Comparison of ENCODE assay signal across 19 cellular contexts in genomic region chr2:162060522-162060921, GRCh38. TPM values are rescaled to one million over a fixed set of nuclear protein-coding genes. Genes with fewer than 3 reads are reported as not detected.
DNase-seq lines count a peak whose midpoint lies in the region; ATAC-seq and TF ChIP-seq lines count a peak whose summit lies in the region.
"Had no signal": no experiment of that assay in that cellular context is flagged by ENCODE, and none has a peak within 500 bp of the region (broad histone marks: within the 10 kb centered on the region; RNA-seq: fewer than 3 reads in every experiment).

No MANE protein-coding gene starts in this region.

- CTCF ChIA-PET in T-cell (lab: Charles Lee): interaction anchor here (0.6 to 1.7 kb wide), 6 partner anchors 12 to 656 kb away, joined by 3 to 5 read pairs (median 3); no protein-coding TSS in a partner anchor

- no peak for TF ChIP-seq CTCF in epithelial cell of esophagus (IDR thresholded peaks at IDR 0.05; ENCODE audit: insufficient read depth, low read depth, low read length, missing control alignments)

- peak overlapping the region; percentile 44 for H3K27ac Mint-ChIP-seq in activated T-cell treated with anti-CD3 and anti-CD28 coated beads, Interleukin-2, amount 50 U/mL, for 72 hours
- peak overlapping the region; percentile 64 to 72 for H3K27ac Mint-ChIP-seq in T-cell
- H3K27ac Mint-ChIP-seq: B cell; CD8-positive, alpha-beta T cell had no signal

- POLR2A ChIA-PET in T-cell (lab: Charles Lee): interaction anchor here (0.6 to 1.3 kb wide), 8 partner anchors 11 to 259 kb away, joined by 3 to 7 read pairs (median 4); no protein-coding TSS in a partner anchor

- H3K36me3 Mint-ChIP-seq in activated T-cell treated with anti-CD3 and anti-CD28 coated beads, Interleukin-2, amount 50 U/mL, for 72 hours (ENCODE audit: insufficient read depth in 2 of 2): peaks cover 15 to 22% of the 10 kb centered on the region in 2 donors
- H3K36me3 Mint-ChIP-seq in activated T-cell treated with anti-CD3 and anti-CD28 coated beads, Interleukin-2, amount 50 U/mL, for 4 hours (ENCODE audit: insufficient read depth): peaks cover 13% of the 10 kb centered on the region
- peaks cover 19% of the 10 kb centered on the region for H3K36me3 Mint-ChIP-seq in T-cell

- H3K4me3 ChIP-seq in epithelial cell of esophagus (ENCODE audit: low read length): no peak overlapping the region
- H3K4me3 ChIP-seq: HAP-1, MG63 had no signal

- peaks cover 91% of the 10 kb centered on the region for H3K4me1 Mint-ChIP-seq in activated T-cell treated with anti-CD3 and anti-CD28 coated beads, Interleukin-2, amount 50 U/mL, for 72 hours (ENCODE audit: low read depth)
- H3K4me1 Mint-ChIP-seq in activated T-cell treated with anti-CD3 and anti-CD28 coated beads, Interleukin-2, amount 50 U/mL, for 4 hours (ENCODE audit: low read depth): peaks cover 85% of the 10 kb centered on the region
- H3K4me1 Mint-ChIP-seq in T-cell: peaks cover 83 to 90% (median 85%) of the 10 kb centered on the region in 3 donors

- no peak for ATAC-seq in activated T-cell treated with anti-CD3 and anti-CD28 coated beads, Interleukin-2, amount 50 U/mL, for 72 hours (replicated peaks in 1 of 2)
- ATAC-seq in activated T-cell treated with anti-CD3 and anti-CD28 coated beads, Interleukin-2, amount 50 U/mL, for 4 hours: no peak
- ATAC-seq in T-cell (replicated peaks in 1 of 4) (no peak), left lobe of liver (no peak)
- ATAC-seq: CD8-positive, alpha-beta T cell had no signal

- peaks cover 0 to 7% of the 10 kb centered on the region in 2 donors for H3K9me3 Mint-ChIP-seq in activated T-cell treated with anti-CD3 and anti-CD28 coated beads, Interleukin-2, amount 50 U/mL, for 72 hours
- H3K9me3 Mint-ChIP-seq in activated T-cell treated with anti-CD3 and anti-CD28 coated beads, Interleukin-2, amount 50 U/mL, for 4 hours: no peaks in the 10 kb centered on the region
- no peaks in the 10 kb centered on the region for H3K9me3 Mint-ChIP-seq in T-cell

- H3K4me3 Mint-ChIP-seq in activated T-cell treated with anti-CD3 and anti-CD28 coated beads, Interleukin-2, amount 50 U/mL, for 72 hours: peak overlapping the region; percentile 25 to 59
- H3K4me3 Mint-ChIP-seq in activated T-cell treated with anti-CD3 and anti-CD28 coated beads, Interleukin-2, amount 50 U/mL, for 4 hours: no peak overlapping the region
- no peak overlapping the region for H3K4me3 Mint-ChIP-seq in T-cell
- H3K4me3 Mint-ChIP-seq: B cell; CD8-positive, alpha-beta T cell had no signal

- peak; percentile 4 for DNase-seq in DMS53 (lab: John Stamatoyannopoulos, UW)
- DNase-seq in DMS53 treated with DMSO at 0.1 percent for 48 hours (lab: John Stamatoyannopoulos, UW; ENCODE audit: unreplicated experiment): no peak
- no peak for DNase-seq in activated T-cell treated with anti-CD3 and anti-CD28 coated beads, Interleukin-2, amount 50 U/mL, for 72 hours
- no peak for DNase-seq in activated T-cell treated with anti-CD3 and anti-CD28 coated beads, Interleukin-2, amount 50 U/mL, for 4 hours
- no peak for DNase-seq in T-cell
- peak; percentile 34 for DNase-seq in epithelial cell of esophagus (ENCODE audit: low read depth)
- DNase-seq in amniotic stem cell (lab: John Stamatoyannopoulos, UW): no peak
- no peak for DNase-seq in left lobe of liver (ENCODE audit: low spot score)
- DNase-seq: CD8-positive, alpha-beta T cell; DND-41; MG63; NCI-H1092; NCI-H146; NCI-H345; NCI-H526; NK-92 treated with Interleukin-12 subunit alpha and Interleukin-12 subunit beta, amount 100 ng/mL, for 24 hours had no signal

- no peaks in the 10 kb centered on the region for H3K27me3 Mint-ChIP-seq in activated T-cell treated with anti-CD3 and anti-CD28 coated beads, Interleukin-2, amount 50 U/mL, for 72 hours (ENCODE audit: low read depth)
- H3K27me3 Mint-ChIP-seq in activated T-cell treated with anti-CD3 and anti-CD28 coated beads, Interleukin-2, amount 50 U/mL, for 4 hours (ENCODE audit: low read depth): no peaks in the 10 kb centered on the region
- H3K27me3 Mint-ChIP-seq in T-cell: no peaks in the 10 kb centered on the region
- H3K27me3 Mint-ChIP-seq: B cell had no signal

RNA-seq across cellular contexts. Expression of gene DPP4, which starts 13.5 kb away (rescaled TPM):
- 10 to 100 TPM; 37.6 to 52.9 TPM for total RNA-seq in activated T-cell treated with anti-CD3 and anti-CD28 coated beads, Interleukin-2, amount 50 U/mL, for 72 hours
- total RNA-seq in activated T-cell treated with anti-CD3 and anti-CD28 coated beads, Interleukin-2, amount 50 U/mL, for 4 hours: 10 to 100 TPM in 2 of 3 donors, 1 to 10 TPM in 1; 8.6 to 15.6 (median 15.3) TPM
- total RNA-seq in T-cell: 10 to 100 TPM; 30.1 to 47.7 (median 37.9) TPM
- 15.2 TPM for total RNA-seq in left lobe of liver
- total RNA-seq: OCI-LY7 had no signal

Comparison
In these comparisons a context has a peak if more than half of its experiments do, and no peak if none do; other contexts are left out.
1. DNase-seq: peak in DMS53 (single experiment) and epithelial cell of esophagus (single experiment); none in DMS53 treated with DMSO at 0.1 percent for 48 hours (single experiment), activated T-cell treated with anti-CD3 and anti-CD28 coated beads, Interleukin-2, amount 50 U/mL, for 72 hours (0 of 2), activated T-cell treated with anti-CD3 and anti-CD28 coated beads, Interleukin-2, amount 50 U/mL, for 4 hours (single experiment), T-cell (0 of 34), amniotic stem cell (single experiment) and left lobe of liver (single experiment).
2. H3K4me3 Mint-ChIP-seq: peak in activated T-cell treated with anti-CD3 and anti-CD28 coated beads, Interleukin-2, amount 50 U/mL, for 72 hours (2 of 2); none in activated T-cell treated with anti-CD3 and anti-CD28 coated beads, Interleukin-2, amount 50 U/mL, for 4 hours (single experiment) and T-cell (0 of 3).